ENCODE assay signal across 19 cellular contexts in genomic region chr6:144630857-144631256, GRCh38.
"Had no signal": no experiment of that assay in that cellular context is flagged by ENCODE, and none has a peak within 500 bp of the region (broad histone marks: within the 10 kb centered on the region; RNA-seq: fewer than 3 reads in every experiment).

No MANE protein-coding gene starts in this region.

- H3K9me3 Mint-ChIP-seq: activated CD4-positive, alpha-beta memory T cell treated with anti-CD3 and anti-CD28 coated beads for 36 hours; activated naive CD4-positive, alpha-beta T cell treated with anti-CD3 and anti-CD28 coated beads for 36 hours; activated naive CD8-positive, alpha-beta T cell treated with anti-CD3 and anti-CD28 coated beads, Interleukin-2, amount 50 U/mL, for 24 hours; activated T-helper 2 cell treated with anti-CD3 and anti-CD28 coated beads, Interferon-gamma antibody, Interleukin-2, Interleukin-4, amounts not matched to agents 10 μg/mL and 5 μg/mL and 100 μg/mL, durations not matched to agents 14 hours and 24 hours and 36 hours; mesothelial cell of epicardium had no signal

- H3K27ac ChIP-seq: foreskin keratinocyte, lower lobe of right lung, ovary, sigmoid colon, thoracic aorta, upper lobe of right lung had no signal

- ATAC-seq: activated CD8-positive, alpha-beta memory T cell treated with anti-CD3 and anti-CD28 coated beads, Interleukin-2, amount 10 ng/mL, durations not matched to agents 7 days and 5 days; activated naive CD8-positive, alpha-beta T cell treated with anti-CD3 and anti-CD28 coated beads, Interleukin-2, amount 50 U/mL, for 24 hours; foreskin keratinocyte; lower lobe of right lung; upper lobe of right lung had no signal

- H3K36me3 ChIP-seq: lower lobe of right lung, ovary, sigmoid colon, thoracic aorta, upper lobe of right lung had no signal

- H3K4me1 ChIP-seq: foreskin keratinocyte, lower lobe of right lung, sigmoid colon, upper lobe of right lung had no signal

- H3K4me3 Mint-ChIP-seq: activated CD4-positive, alpha-beta memory T cell treated with anti-CD3 and anti-CD28 coated beads for 36 hours; activated CD8-positive, alpha-beta memory T cell treated with anti-CD3 and anti-CD28 coated beads, Interleukin-2, amount 10 ng/mL, durations not matched to agents 7 days and 5 days; activated naive CD4-positive, alpha-beta T cell treated with anti-CD3 and anti-CD28 coated beads for 36 hours; activated naive CD8-positive, alpha-beta T cell treated with anti-CD3 and anti-CD28 coated beads, Interleukin-2, amount 50 U/mL, for 24 hours; mesothelial cell of epicardium had no signal

- H3K27me3 ChIP-seq: foreskin keratinocyte, ovary, sigmoid colon, upper lobe of right lung had no signal

- H3K9me3 ChIP-seq: lower lobe of right lung, ovary, sigmoid colon, thoracic aorta, upper lobe of right lung had no signal

- H3K27me3 Mint-ChIP-seq: activated CD4-positive, alpha-beta memory T cell treated with anti-CD3 and anti-CD28 coated beads for 36 hours; activated CD8-positive, alpha-beta memory T cell treated with anti-CD3 and anti-CD28 coated beads, Interleukin-2, amount 10 ng/mL, durations not matched to agents 7 days and 5 days; activated naive CD8-positive, alpha-beta T cell treated with anti-CD3 and anti-CD28 coated beads, Interleukin-2, amount 50 U/mL, for 24 hours had no signal

- H3K4me3 ChIP-seq: lower lobe of right lung, ovary, sigmoid colon, thoracic aorta, upper lobe of right lung had no signal

- DNase-seq: activated CD4-positive, alpha-beta memory T cell treated with anti-CD3 and anti-CD28 coated beads for 36 hours; activated CD4-positive, alpha-beta T cell treated with anti-CD3 and anti-CD28 coated beads for 1 hour; activated CD8-positive, alpha-beta memory T cell treated with anti-CD3 and anti-CD28 coated beads, Interleukin-2, amount 10 ng/mL, durations not matched to agents 7 days and 5 days; activated naive CD4-positive, alpha-beta T cell treated with anti-CD3 and anti-CD28 coated beads for 36 hours; activated naive CD8-positive, alpha-beta T cell treated with anti-CD3 and anti-CD28 coated beads, Interleukin-2, amount 50 U/mL, for 24 hours; activated T-cell treated with anti-CD3 and anti-CD28 coated beads, Interleukin-2, amount 50 U/mL, for 1 hour; aorta; cerebellar nuclear complex; effector memory CD4-positive, alpha-beta T cell; foreskin keratinocyte; lower lobe of right lung; ovary; sigmoid colon; stimulated activated CD4-positive, alpha-beta T cell treated with anti-CD3 and anti-CD28 coated beads, Interleukin-1b, Interleukin-23, amount 100 ng/mL, for 48 hours; T-helper 9 cell; upper lobe of right lung had no signal

- H3K27ac Mint-ChIP-seq: activated CD4-positive, alpha-beta memory T cell treated with anti-CD3 and anti-CD28 coated beads for 36 hours; activated CD8-positive, alpha-beta memory T cell treated with anti-CD3 and anti-CD28 coated beads, Interleukin-2, amount 10 ng/mL, durations not matched to agents 7 days and 5 days; activated naive CD4-positive, alpha-beta T cell treated with anti-CD3 and anti-CD28 coated beads for 36 hours; activated naive CD8-positive, alpha-beta T cell treated with anti-CD3 and anti-CD28 coated beads, Interleukin-2, amount 50 U/mL, for 24 hours; activated T-helper 2 cell treated with anti-CD3 and anti-CD28 coated beads, Interferon-gamma antibody, Interleukin-2, Interleukin-4, amounts not matched to agents 10 μg/mL and 5 μg/mL and 100 μg/mL, durations not matched to agents 14 hours and 24 hours and 36 hours; mesothelial cell of epicardium had no signal
